18 cellular contexts compared by ENCODE assay signal in the genomic region with DNA sequence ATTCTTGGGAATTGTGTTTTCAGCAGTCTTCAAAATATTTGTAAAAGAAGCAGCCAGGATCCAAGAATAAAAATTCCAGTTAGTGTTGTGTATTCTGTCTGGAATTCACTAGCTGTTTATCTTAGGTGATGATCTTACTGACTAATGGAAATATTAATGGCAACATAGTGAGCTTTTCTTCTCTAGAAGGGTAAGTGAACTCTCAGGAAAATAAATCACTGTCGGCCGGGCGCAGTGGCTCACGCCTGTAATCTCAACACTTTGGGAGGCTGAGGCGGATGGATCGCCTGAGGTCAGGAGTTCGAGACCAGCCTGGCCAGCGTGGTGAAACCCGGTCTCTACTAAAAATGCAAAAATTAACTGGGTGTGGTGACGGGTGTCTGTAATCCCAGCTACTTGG.
DNase-seq lines count a peak whose midpoint lies in the region; ATAC-seq and TF ChIP-seq lines count a peak whose summit lies in the region.
"Had no signal": no experiment of that assay in that cellular context is flagged by ENCODE, and none has a peak within 500 bp of the region (broad histone marks: within the 10 kb centered on the region; RNA-seq: fewer than 3 reads in every experiment).

No MANE protein-coding gene starts in this region.

- H3K27me3 Mint-ChIP-seq in activated CD4-positive, alpha-beta T cell treated with anti-CD3 and anti-CD28 coated beads for 36 hours = no peaks in the 10 kb centered on the region
- H3K27me3 Mint-ChIP-seq: CD4-positive, alpha-beta memory T cell; dendritic cell treated with granulocyte-macrophage colony-stimulating factor and Interleukin-4, amounts not matched to agents 40 ng/mL and 50 ng/mL, for 4 days; stimulated activated naive B cell treated with anti-CD40 and anti-IgM and Interleukin-4, amounts not matched to agents 10 μg/mL and 1 μg/mL and 100 μg/mL, for 72 hours had no signal

- intact Hi-C loops in activated CD4-positive, alpha-beta T cell treated with anti-CD3 and anti-CD28 coated beads for 36 hours (cut with DNase I, micrococcal nuclease) = no loop called here

- ATAC-seq in activated CD4-positive, alpha-beta T cell treated with anti-CD3 and anti-CD28 coated beads for 36 hours = no peak
- ATAC-seq in HG03159 (IDR thresholded peaks at IDR 0.05; ENCODE audit: unreplicated experiment) = no peak
- ATAC-seq: left lobe of liver; stimulated activated naive B cell treated with anti-CD40 and anti-IgM and Interleukin-4, amounts not matched to agents 10 μg/mL and 1 μg/mL and 100 μg/mL, for 72 hours had no signal

- H3K9ac ChIP-seq in smooth muscle cell (ENCODE audit: low read depth) = peak overlapping the region; percentile 54

- WGBS in smooth muscle cell (ENCODE audit: low lambda C conversion rate) = 68% methylated on average over 10 of the region's 10 CpGs

- no peak overlapping the region for H3K4me2 ChIP-seq in smooth muscle cell

- H4K20me1 ChIP-seq in smooth muscle cell (ENCODE audit: low read depth) = no peaks in the 10 kb centered on the region

- no peaks in the 10 kb centered on the region for H3K4me1 ChIP-seq in smooth muscle cell (ENCODE audit: low read depth)

- no peaks in the 10 kb centered on the region for H3K4me1 Mint-ChIP-seq in activated CD4-positive, alpha-beta T cell treated with anti-CD3 and anti-CD28 coated beads for 36 hours
- H3K4me1 Mint-ChIP-seq: CD4-positive, alpha-beta memory T cell had no signal

- TF ChIP-seq CTCF in astrocyte of the cerebellum (IDR thresholded peaks at IDR 0.05; ENCODE audit: low read depth, low read length, missing control alignments) = no peak
- TF ChIP-seq CTCF in smooth muscle cell (IDR thresholded peaks at IDR 0.05; ENCODE audit: borderline replicate concordance, insufficient read depth, poor library complexity, severe bottlenecking) = no peak

- peaks cover 16% of the 10 kb centered on the region for H3K36me3 ChIP-seq in smooth muscle cell (ENCODE audit: low read depth)

- DNase-seq in GM03348 (ENCODE audit: low spot score) = peak; percentile 58
- peak; percentile 32 for DNase-seq in astrocyte of the cerebellum (ENCODE audit: low read depth)
- peak; percentile 11 for DNase-seq in kidney tubule cell (ENCODE audit: low spot score)
- DNase-seq in smooth muscle cell (lab: John Stamatoyannopoulos, UW; ENCODE audit: unreplicated experiment) = no peak
- DNase-seq in putamen (ENCODE audit: low spot score) = no peak
- no peak for DNase-seq in C1 segment of cervical spinal cord (lab: John Stamatoyannopoulos, UW)
- DNase-seq in activated CD4-positive, alpha-beta T cell treated with anti-CD3 and anti-CD28 coated beads for 36 hours = no peak
- DNase-seq: activated CD8-positive, alpha-beta memory T cell treated with anti-CD3 and anti-CD28 coated beads, Interleukin-2, amount 50 U/mL, for 4 hours; CD4-positive, alpha-beta memory T cell; NCI-H146; NCI-H82; ovary; SHP77; stimulated activated CD4-positive, alpha-beta T cell treated with anti-CD3 and anti-CD28 coated beads, Interleukin-4, amount 100 ng/mL, for 24 hours; stimulated activated naive B cell treated with anti-CD40 and anti-IgM and Interleukin-4, amounts not matched to agents 10 μg/mL and 1 μg/mL and 100 μg/mL, for 72 hours had no signal

- CTCF ChIA-PET in activated CD4-positive, alpha-beta T cell treated with anti-CD3 and anti-CD28 coated beads for 36 hours (lab: Charles Lee) = interaction anchor here (0.9 to 1.2 kb wide), 2 partner anchors 10 to 30 kb away, joined by 4 read pairs; no protein-coding TSS in a partner anchor

- peak overlapping the region; percentile 93 for H3K27ac ChIP-seq in smooth muscle cell (ENCODE audit: low read depth)
- H3K27ac ChIP-seq: ovary had no signal

- in situ Hi-C loops in astrocyte of the cerebellum (cut with HindIII; ENCODE audit: low sequenced_read_pairs) = no loop called here

- H3K27me3 ChIP-seq in smooth muscle cell (ENCODE audit: low read depth) = no peaks in the 10 kb centered on the region
- H3K27me3 ChIP-seq: ovary had no signal

- no peak overlapping the region for H3K4me3 Mint-ChIP-seq in activated CD4-positive, alpha-beta T cell treated with anti-CD3 and anti-CD28 coated beads for 36 hours
- H3K4me3 Mint-ChIP-seq: CD4-positive, alpha-beta memory T cell; dendritic cell treated with granulocyte-macrophage colony-stimulating factor and Interleukin-4, amounts not matched to agents 40 ng/mL and 50 ng/mL, for 4 days; stimulated activated naive B cell treated with anti-CD40 and anti-IgM and Interleukin-4, amounts not matched to agents 10 μg/mL and 1 μg/mL and 100 μg/mL, for 72 hours had no signal

- H3K27ac Mint-ChIP-seq in activated CD4-positive, alpha-beta T cell treated with anti-CD3 and anti-CD28 coated beads for 36 hours = no peak overlapping the region
- H3K27ac Mint-ChIP-seq: CD4-positive, alpha-beta memory T cell; dendritic cell treated with granulocyte-macrophage colony-stimulating factor and Interleukin-4, amounts not matched to agents 40 ng/mL and 50 ng/mL, for 4 days; stimulated activated naive B cell treated with anti-CD40 and anti-IgM and Interleukin-4, amounts not matched to agents 10 μg/mL and 1 μg/mL and 100 μg/mL, for 72 hours had no signal

- peaks cover 9% of the 10 kb centered on the region for H3K36me3 Mint-ChIP-seq in activated CD4-positive, alpha-beta T cell treated with anti-CD3 and anti-CD28 coated beads for 36 hours (ENCODE audit: low read depth)

- no peak overlapping the region for H3K4me3 ChIP-seq in astrocyte of the cerebellum (ENCODE audit: low read depth, low read length)
- no peak overlapping the region for H3K4me3 ChIP-seq in smooth muscle cell
- H3K4me3 ChIP-seq: ovary had no signal

- POLR2A ChIA-PET in activated CD4-positive, alpha-beta T cell treated with anti-CD3 and anti-CD28 coated beads for 36 hours (lab: Charles Lee) = no interaction called here

- H3F3A ChIP-seq in smooth muscle cell (ENCODE audit: low read depth) = no peaks in the 10 kb centered on the region

- H2AFZ ChIP-seq in smooth muscle cell (ENCODE audit: low read depth) = no peak overlapping the region

- H3K9me3 ChIP-seq in smooth muscle cell (replicated peaks; ENCODE audit: low read depth) = no peaks in the 10 kb centered on the region
- H3K9me3 ChIP-seq: ovary had no signal

- H3K79me2 ChIP-seq in smooth muscle cell (ENCODE audit: low read depth) = no peaks in the 10 kb centered on the region

- no peaks in the 10 kb centered on the region for H3K9me3 Mint-ChIP-seq in activated CD4-positive, alpha-beta T cell treated with anti-CD3 and anti-CD28 coated beads for 36 hours (ENCODE audit: low read depth)
- H3K9me3 Mint-ChIP-seq: CD4-positive, alpha-beta memory T cell; dendritic cell treated with granulocyte-macrophage colony-stimulating factor and Interleukin-4, amounts not matched to agents 40 ng/mL and 50 ng/mL, for 4 days; stimulated activated naive B cell treated with anti-CD40 and anti-IgM and Interleukin-4, amounts not matched to agents 10 μg/mL and 1 μg/mL and 100 μg/mL, for 72 hours had no signal

Comparison
In these comparisons a context has a peak if more than half of its experiments do, and no peak if none do; other contexts are left out.
1. DNase-seq: peak in GM03348 (single experiment), astrocyte of the cerebellum (single experiment) and kidney tubule cell (single experiment); none in smooth muscle cell (single experiment), putamen (single experiment), C1 segment of cervical spinal cord (0 of 14) and activated CD4-positive, alpha-beta T cell treated with anti-CD3 and anti-CD28 coated beads for 36 hours (single experiment).